Comparison of ENCODE assay signal across 22 cellular contexts in genomic region chr4:17667653-17668201, GRCh38. TPM values are rescaled to one million over a fixed set of nuclear protein-coding genes. Genes with fewer than 3 reads are reported as not detected.
DNase-seq lines count a peak whose midpoint lies in the region; ATAC-seq, FAIRE-seq and TF ChIP-seq lines count a peak whose summit lies in the region.
"Had no signal": no experiment of that assay in that cellular context is flagged by ENCODE, and none has a peak within 500 bp of the region (broad histone marks: within the 10 kb centered on the region; RNA-seq: fewer than 3 reads in every experiment).

No MANE protein-coding gene starts in this region.

- no peak overlapping the region for H4K5ac ChIP-seq in H1 (ENCODE audit: insufficient read length, low read depth, low read length)

- peaks cover 4% of the 10 kb centered on the region for H3K27me3 Mint-ChIP-seq in IgD-negative memory B cell

- CTCF ChIA-PET in H1 (lab: Charles Lee; ENCODE audit: partially characterized antibody), result interaction anchor here (0.6 to 1.4 kb wide), 4 partner anchors 12 to 219 kb away, joined by 3 to 5 read pairs (median 3); no protein-coding TSS in a partner anchor

- H2AFZ ChIP-seq in H1 (ENCODE audit: low read length), result no peak overlapping the region
- H2AFZ ChIP-seq: hepatocyte had no signal

- peak; percentile 99 for DNase-seq in DMS53 treated with DMSO at 0.1 percent for 48 hours (lab: John Stamatoyannopoulos, UW; ENCODE audit: unreplicated experiment)
- DNase-seq in NCI-H2196 (lab: John Stamatoyannopoulos, UW; ENCODE audit: unreplicated experiment), result peak; percentile 65
- no peak for DNase-seq in H1 (ENCODE audit: low read depth in 1 of 2, low spot score in 2 of 2)
- DNase-seq in midbrain (lab: John Stamatoyannopoulos, UW), result no peak
- DNase-seq in T-helper 1 cell, result no peak
- DNase-seq: activated CD8-positive, alpha-beta memory T cell treated with anti-CD3 and anti-CD28 coated beads for 24 hours; activated naive CD8-positive, alpha-beta T cell treated with anti-CD3 and anti-CD28 coated beads for 36 hours; CD8-positive, alpha-beta T cell; mammary epithelial cell; MG63; NCI-H226; OCI-M1; SHP77 treated with DMSO at 0.1 percent for 48 hours had no signal

- no peaks in the 10 kb centered on the region for H3K79me1 ChIP-seq in H1 (ENCODE audit: low read depth, low read length)

- peaks cover 1 to 14% (median 9%) of the 10 kb centered on the region in 3 donors for H3K9me3 Mint-ChIP-seq in IgD-negative memory B cell
- H3K9me3 Mint-ChIP-seq: natural killer cell treated with Interleukin-12 subunit alpha and Interleukin-12 subunit beta and Interleukin-15 and Interleukin-18, amount 100 ng/mL, for 72 hours had no signal

- H3K4me3 ChIP-seq in H1 (ENCODE audit: extremely low read depth in 1 of 4, insufficient read depth in 2 of 4, low read depth in 3 of 4, low read length in 4 of 4), result no peak overlapping the region
- H3K4me3 ChIP-seq: hepatocyte, MG63 had no signal

- no peak overlapping the region for H2BK12ac ChIP-seq in H1 (ENCODE audit: low read depth, low read length)

- H3K4me1 ChIP-seq in H1 (replicated peaks in 1 of 4; ENCODE audit: control insufficient read depth in 3 of 4, insufficient read depth in 4 of 4, low read length in 3 of 4), result no peaks in the 10 kb centered on the region

- no peaks in the 10 kb centered on the region for H3K23me2 ChIP-seq in H1 (ENCODE audit: low read depth, low read length)

- no peak for TF ChIP-seq CTCF in H1 (IDR thresholded peaks at IDR 0.05; ENCODE audit: control extremely low read depth in 1 of 3, insufficient read depth in 1 of 3, low read depth in 1 of 3, low read length in 3 of 3)

- no peak overlapping the region for H3K18ac ChIP-seq in H1 (ENCODE audit: extremely low read depth, low read length)

- H3K23ac ChIP-seq in H1 (ENCODE audit: insufficient read length), result no peak overlapping the region

- H2BK15ac ChIP-seq in H1 (ENCODE audit: low read length), result no peak overlapping the region

- 0 out of 4 replicates have a peak, but pooled peaks cover 0 to 2% of the 10 kb centered on the region in 2 experiments for H3K9me3 ChIP-seq in H1 (ENCODE audit: insufficient read depth in 2 of 2, low read depth in 1 of 2, low read length in 1 of 2)
- H3K9me3 ChIP-seq: MG63 had no signal

- H3K27me3 ChIP-seq in H1 (replicated peaks in 1 of 4; ENCODE audit: control insufficient read depth in 3 of 4, extremely low read depth in 1 of 4, insufficient read depth in 3 of 4, low read length in 3 of 4), result no peaks in the 10 kb centered on the region
- H3K27me3 ChIP-seq: hepatocyte, MG63 had no signal

- peak overlapping the region; percentile 17; the same call in 1 of the 2 replicates for H4K8ac ChIP-seq in H1 (ENCODE audit: extremely low read depth, insufficient read depth, low read length)

- H3K79me2 ChIP-seq in H1 (ENCODE audit: control insufficient read depth in 1 of 2, insufficient read depth in 2 of 2, low read length in 2 of 2), result no peaks in the 10 kb centered on the region
- H3K79me2 ChIP-seq: hepatocyte had no signal

- no peak overlapping the region for H3K27ac ChIP-seq in H1 (ENCODE audit: low read depth, low read length)
- H3K27ac ChIP-seq: hepatocyte had no signal

- H3K4me3 Mint-ChIP-seq in IgD-negative memory B cell, result no peak overlapping the region
- H3K4me3 Mint-ChIP-seq: activated naive CD8-positive, alpha-beta T cell treated with anti-CD3 and anti-CD28 coated beads for 36 hours; CD8-positive, alpha-beta T cell; natural killer cell treated with Interleukin-12 subunit alpha and Interleukin-12 subunit beta and Interleukin-15 and Interleukin-18, amount 100 ng/mL, for 72 hours; T-helper 1 cell treated with Interleukin-12 subunit alpha and Interleukin-12 subunit beta and Interleukin-4 antibody, amounts not matched to agents 30 μg/mL and 1 μg/mL, for 36 hours had no signal

- POLR2A ChIA-PET in H1 (lab: Charles Lee; ENCODE audit: partially characterized antibody), result no interaction called here

- no peak overlapping the region for H3K56ac ChIP-seq in H1 (replicated peaks; ENCODE audit: insufficient read length, low read depth, low read length)

- H3K27ac Mint-ChIP-seq in IgD-negative memory B cell, result peak overlapping the region in 2 of 3 donors; percentile 14 to 26
- H3K27ac Mint-ChIP-seq: activated naive CD8-positive, alpha-beta T cell treated with anti-CD3 and anti-CD28 coated beads for 36 hours; CD8-positive, alpha-beta T cell; natural killer cell treated with Interleukin-12 subunit alpha and Interleukin-12 subunit beta and Interleukin-15 and Interleukin-18, amount 100 ng/mL, for 72 hours; T-helper 1 cell treated with Interleukin-12 subunit alpha and Interleukin-12 subunit beta and Interleukin-4 antibody, amounts not matched to agents 30 μg/mL and 1 μg/mL, for 36 hours had no signal

- no peak overlapping the region for H3K14ac ChIP-seq in H1 (ENCODE audit: insufficient read length)

- no peak overlapping the region for H4K91ac ChIP-seq in H1 (replicated peaks; ENCODE audit: insufficient read length, low read length)

- H3K36me3 ChIP-seq in H1 (ENCODE audit: control insufficient read depth in 2 of 4, insufficient read depth in 4 of 4, low read length in 3 of 4), result no peaks in the 10 kb centered on the region
- H3K36me3 ChIP-seq: MG63 had no signal

- H3K4me2 ChIP-seq in H1 (ENCODE audit: insufficient read depth in 1 of 2, low read depth in 2 of 2, low read length in 2 of 2), result no peak overlapping the region
- H3K4me2 ChIP-seq: hepatocyte had no signal

- H3K4me1 Mint-ChIP-seq in IgD-negative memory B cell, result peaks cover 20 to 32% (median 30%) of the 10 kb centered on the region in 3 donors

- TF ChIP-seq EP300 in H1 (IDR thresholded peaks at IDR 0.05; ENCODE audit: borderline replicate concordance in 1 of 2, low read depth in 2 of 2, low read length in 2 of 2), result no peak

- H2BK20ac ChIP-seq in H1 (ENCODE audit: low read length), result no peak overlapping the region

- H2BK120ac ChIP-seq in H1 (replicated peaks; ENCODE audit: low read depth, low read length), result no peak overlapping the region

- no peak for FAIRE-seq in H1 (lab: Jason Lieb, UNC)
- FAIRE-seq: endometrium, islet of Langerhans had no signal

- ATAC-seq in HG03442 (IDR thresholded peaks at IDR 0.05; ENCODE audit: unreplicated experiment) (no peak), GM18870 (IDR thresholded peaks at IDR 0.05; ENCODE audit: unreplicated experiment) (no peak)
- ATAC-seq: activated CD4-positive, CD25-positive, alpha-beta regulatory T cell treated with anti-CD3 and anti-CD28 coated beads, Interleukin-2, amount 50 U/mL, for 24 hours; CD8-positive, alpha-beta T cell; natural killer cell treated with Interleukin-12 subunit alpha and Interleukin-12 subunit beta and Interleukin-15 and Interleukin-18, amount 100 ng/mL, for 72 hours had no signal

- no peak overlapping the region for H2AK5ac ChIP-seq in H1 (ENCODE audit: low read depth, low read length)

- no peak overlapping the region for H3K4ac ChIP-seq in H1 (replicated peaks; ENCODE audit: insufficient read length, low read depth, low read length)

- TF ChIP-seq RAD21 in H1 (IDR thresholded peaks at IDR 0.05 in 1 of 2, conservative IDR thresholded peaks at IDR 0.05 in 1 of 2; ENCODE audit: low read depth in 2 of 2, low read length in 2 of 2), result no peak

- peaks cover 5% of the 10 kb centered on the region for H3K36me3 Mint-ChIP-seq in IgD-negative memory B cell
- H3K36me3 Mint-ChIP-seq: activated naive CD8-positive, alpha-beta T cell treated with anti-CD3 and anti-CD28 coated beads for 36 hours; CD8-positive, alpha-beta T cell had no signal

- H2BK5ac ChIP-seq in H1 (ENCODE audit: low read depth, low read length), result no peak overlapping the region; the same call in 1 of the 2 replicates

- no peak overlapping the region for H3K9ac ChIP-seq in H1 (replicated peaks in 1 of 4; ENCODE audit: extremely low read depth in 1 of 4, low read depth in 3 of 4, low read length in 3 of 4)

- no peak for TF ChIP-seq POLR2A in H1 (IDR thresholded peaks at IDR 0.05; ENCODE audit: control extremely low read depth in 1 of 2, low read depth in 2 of 2, low read length in 2 of 2)

- 87% methylated on average over 3 of the region's 3 CpGs; no CpG with 5 or more reads in 1 of the 2 experiments for WGBS in H1 (ENCODE audit: extremely low coverage in 1 of 2, insufficient coverage in 1 of 2, insufficient read length in 1 of 2, insufficient replicate concordance in 2 of 2, low coverage in 1 of 2, low lambda C conversion rate in 2 of 2, missing lambda C conversion rate in 1 of 2), 2 experiments

- H4K20me1 ChIP-seq in H1 (replicated peaks in 1 of 2; ENCODE audit: control insufficient read depth in 1 of 2, insufficient read depth in 2 of 2, low read length in 2 of 2), result no peaks in the 10 kb centered on the region

TF ChIP-seq in H1, 55 proteins besides CTCF, POLR2A, EP300 and RAD21:
- TF ChIP-seq TAF1 (IDR thresholded peaks at IDR 0.05; ENCODE audit: low read depth, low read length) (no peak), RNF2 (IDR thresholded peaks at IDR 0.05; ENCODE audit: borderline replicate concordance, low read depth, low read length, missing control alignments, poor library complexity, severe bottlenecking) (no peak), ZNF274 (IDR thresholded peaks at IDR 0.05; ENCODE audit: borderline replicate concordance, extremely low read depth, low read length) (no peak), POLR2AphosphoS5 (IDR thresholded peaks at IDR 0.05; ENCODE audit: low read depth, low read length) (no peak), CBX5 (IDR thresholded peaks at IDR 0.05; ENCODE audit: low read depth, low read length) (no peak), BACH1 (IDR thresholded peaks at IDR 0.05; ENCODE audit: low read length) (no peak), CEBPB (IDR thresholded peaks at IDR 0.05; ENCODE audit: low read depth, low read length) (no peak)
TF ChIP-seq in H1: peak in this region for 0.

RNA-seq across cellular contexts. Expression of gene MED28, which starts 53.3 kb away (rescaled TPM):
- polyA plus RNA-seq in IgD-negative memory B cell, result 37.7 TPM
- 87.1 and 101 TPM in 2 replicates for total RNA-seq in H1 (2021; fragmentation: NEBNext Ultra II Directional; extraction: Animal tissue kit (Norgen Biotek cat#: 25700))
- polyA plus RNA-seq in H1 (2011; rRNA removed), result 21.8 and 24.0 TPM in 2 replicates
- polyA plus RNA-seq in H1 (2011; cell fraction: cytosol; rRNA removed), result 22.4 TPM
- polyA plus RNA-seq in H1 (2011; cell fraction: nucleus; rRNA removed), result 48.4 TPM
- 59.6 to 119 TPM (median 90.3 TPM) in 4 replicates for polyA plus RNA-seq in H1 (2012, experiment 1 of 2)
- 7.7 TPM for polyA plus RNA-seq in H1 (2012, experiment 2 of 2)
- polyA plus RNA-seq in H1 (2013, experiment 1 of 2), result 22.3 TPM
- polyA plus RNA-seq in H1 (2013, experiment 2 of 2), result 22.8 TPM
- 28.5 and 30.8 TPM in 2 replicates for polyA minus RNA-seq in H1 (2011; rRNA and poly(A)+ RNA removed)
- polyA minus RNA-seq in H1 (2011; cell fraction: cytosol; rRNA and poly(A)+ RNA removed), result 105 TPM
- polyA minus RNA-seq in H1 (2011; cell fraction: nucleus; rRNA and poly(A)+ RNA removed), result 58.2 TPM

Comparison
In these comparisons a context has a peak if more than half of its experiments do, and no peak if none do; other contexts are left out.
1. DNase-seq: peak in DMS53 treated with DMSO at 0.1 percent for 48 hours (single experiment) and NCI-H2196 (single experiment); none in H1 (0 of 2), midbrain (single experiment) and T-helper 1 cell (0 of 5).